14 cellular contexts compared by ENCODE assay signal in genomic region chr3:183430325-183430957, GRCh38. TPM values are rescaled to one million over a fixed set of nuclear protein-coding genes. Genes with fewer than 3 reads are reported as not detected.
DNase-seq lines count a peak whose midpoint lies in the region; ATAC-seq and TF ChIP-seq lines count a peak whose summit lies in the region.
"Had no signal": no experiment of that assay in that cellular context is flagged by ENCODE, and none has a peak within 500 bp of the region (broad histone marks: within the 10 kb centered on the region; RNA-seq: fewer than 3 reads in every experiment).

No MANE protein-coding gene starts in this region.

- H3K27ac Mint-ChIP-seq in T-helper 1 cell treated with Interleukin-12 subunit alpha and Interleukin-12 subunit beta and Interleukin-4 antibody, amounts not matched to agents 30 μg/mL and 1 μg/mL, for 36 hours: peak overlapping the region; percentile 28
- H3K27ac Mint-ChIP-seq in activated naive CD8-positive, alpha-beta T cell treated with anti-CD3 and anti-CD28 coated beads, Interleukin-2, amount 50 U/mL, for 24 hours: peak overlapping the region; percentile 75
- peak overlapping the region in 1 of 2 donors; percentile 3 for H3K27ac Mint-ChIP-seq in stimulated activated naive CD8-positive, alpha-beta T cell treated with anti-CD3 and anti-CD28 coated beads, Interleukin-15, amount 100 ng/mL, for 72 hours
- H3K27ac Mint-ChIP-seq: IgD-negative memory B cell; stimulated activated memory B cell treated with anti-CD40 and anti-IgM and Interleukin-4, amounts not matched to agents 10 μg/mL and 1 μg/mL and 100 μg/mL, for 72 hours had no signal

- ATAC-seq in activated naive CD8-positive, alpha-beta T cell treated with anti-CD3 and anti-CD28 coated beads, Interleukin-2, amount 50 U/mL, for 24 hours: peak; percentile 78
- peak; percentile 71 for ATAC-seq in stimulated activated naive CD8-positive, alpha-beta T cell treated with anti-CD3 and anti-CD28 coated beads, Interleukin-15, amount 100 ng/mL, for 72 hours
- no peak for ATAC-seq in HG02938 (IDR thresholded peaks at IDR 0.05; ENCODE audit: unreplicated experiment)
- ATAC-seq: stimulated activated memory B cell treated with anti-CD40 and anti-IgM and Interleukin-4, amounts not matched to agents 10 μg/mL and 1 μg/mL and 100 μg/mL, for 72 hours had no signal

- peaks cover 2% of the 10 kb centered on the region for H3K36me3 Mint-ChIP-seq in T-helper 1 cell treated with Interleukin-12 subunit alpha and Interleukin-12 subunit beta and Interleukin-4 antibody, amounts not matched to agents 30 μg/mL and 1 μg/mL, for 36 hours (ENCODE audit: low read depth)
- no peaks in the 10 kb centered on the region for H3K36me3 Mint-ChIP-seq in activated naive CD8-positive, alpha-beta T cell treated with anti-CD3 and anti-CD28 coated beads, Interleukin-2, amount 50 U/mL, for 24 hours (ENCODE audit: low read depth)
- H3K36me3 Mint-ChIP-seq: IgD-negative memory B cell; stimulated activated memory B cell treated with anti-CD40 and anti-IgM and Interleukin-4, amounts not matched to agents 10 μg/mL and 1 μg/mL and 100 μg/mL, for 72 hours had no signal

- H3K9me3 ChIP-seq in mammary epithelial cell (replicated peaks; ENCODE audit: insufficient read depth, low read length): no peaks in the 10 kb centered on the region

- intact Hi-C loops in lower leg skin (cut with DNase I; ENCODE audit: low total_unique reads) (no loop called here), mammary epithelial cell (cut with micrococcal nuclease) (no loop called here)

- H3K36me3 ChIP-seq in mammary epithelial cell (ENCODE audit: insufficient read depth, low read length): no peaks in the 10 kb centered on the region

- H3K4me1 ChIP-seq in mammary epithelial cell (ENCODE audit: insufficient read depth, low read length): peaks cover 15% of the 10 kb centered on the region

- CTCF ChIA-PET in mammary epithelial cell (lab: Charles Lee; ENCODE audit: low non-redundant PET): no interaction called here

- no peak overlapping the region for H3K9ac ChIP-seq in mammary epithelial cell (ENCODE audit: insufficient read depth, low read length)

- no peak overlapping the region for H2AFZ ChIP-seq in mammary epithelial cell (ENCODE audit: low read depth, low read length)

- dilution Hi-C loops in mammary epithelial cell (cut with HindIII; ENCODE audit: low sequenced_read_pairs): no loop called here

- H3K9me3 Mint-ChIP-seq in T-helper 1 cell treated with Interleukin-12 subunit alpha and Interleukin-12 subunit beta and Interleukin-4 antibody, amounts not matched to agents 30 μg/mL and 1 μg/mL, for 36 hours: no peaks in the 10 kb centered on the region
- no peaks in the 10 kb centered on the region for H3K9me3 Mint-ChIP-seq in activated naive CD8-positive, alpha-beta T cell treated with anti-CD3 and anti-CD28 coated beads, Interleukin-2, amount 50 U/mL, for 24 hours
- H3K9me3 Mint-ChIP-seq in stimulated activated naive CD8-positive, alpha-beta T cell treated with anti-CD3 and anti-CD28 coated beads, Interleukin-15, amount 100 ng/mL, for 72 hours: no peaks in the 10 kb centered on the region
- H3K9me3 Mint-ChIP-seq: IgD-negative memory B cell; stimulated activated memory B cell treated with anti-CD40 and anti-IgM and Interleukin-4, amounts not matched to agents 10 μg/mL and 1 μg/mL and 100 μg/mL, for 72 hours had no signal

- no peak overlapping the region for H3K4me3 Mint-ChIP-seq in T-helper 1 cell treated with Interleukin-12 subunit alpha and Interleukin-12 subunit beta and Interleukin-4 antibody, amounts not matched to agents 30 μg/mL and 1 μg/mL, for 36 hours
- H3K4me3 Mint-ChIP-seq in activated naive CD8-positive, alpha-beta T cell treated with anti-CD3 and anti-CD28 coated beads, Interleukin-2, amount 50 U/mL, for 24 hours: no peak overlapping the region
- H3K4me3 Mint-ChIP-seq in stimulated activated naive CD8-positive, alpha-beta T cell treated with anti-CD3 and anti-CD28 coated beads, Interleukin-15, amount 100 ng/mL, for 72 hours: peak overlapping the region; percentile 2 to 9

- WGBS in lower leg skin, 2 donors: 74 to 78% methylated on average over 5 of the region's 5 CpGs
- WGBS in mammary epithelial cell (ENCODE audit: low coverage, missing lambda C conversion rate): 82% methylated on average over 2 of the region's 5 CpGs

- H3K4me3 ChIP-seq in lower leg skin (ENCODE audit: low read depth, poor library complexity, severe bottlenecking) (no peak overlapping the region), mammary epithelial cell (replicated peaks in 1 of 3; ENCODE audit: insufficient read depth in 1 of 3, low read depth in 2 of 3, low read length in 3 of 3) (no peak overlapping the region)

- TF ChIP-seq POLR2A in lower leg skin (IDR thresholded peaks at IDR 0.05): no peak

- TF ChIP-seq CTCF in lower leg skin (IDR thresholded peaks at IDR 0.05) (no peak), mammary epithelial cell (conservative IDR thresholded peaks at IDR 0.05 in 1 of 2, IDR thresholded peaks at IDR 0.05 in 1 of 2; ENCODE audit: extremely low read depth in 1 of 2, insufficient read depth in 1 of 2, low read depth in 1 of 2, low read length in 2 of 2) (no peak)

- peaks cover 2% of the 10 kb centered on the region for H3K27me3 ChIP-seq in mammary epithelial cell (ENCODE audit: insufficient read depth, low read length)

- H3K27ac ChIP-seq in mammary epithelial cell (ENCODE audit: insufficient read depth, low read depth, low read length): no peak overlapping the region

- H3K79me2 ChIP-seq in mammary epithelial cell (ENCODE audit: insufficient read depth, low read length): no peaks in the 10 kb centered on the region

- no peak overlapping the region for H3K4me2 ChIP-seq in mammary epithelial cell (ENCODE audit: insufficient read depth, low read depth, low read length)

- peaks cover 20% of the 10 kb centered on the region for H3K4me1 Mint-ChIP-seq in T-helper 1 cell treated with Interleukin-12 subunit alpha and Interleukin-12 subunit beta and Interleukin-4 antibody, amounts not matched to agents 30 μg/mL and 1 μg/mL, for 36 hours (ENCODE audit: low read depth)
- H3K4me1 Mint-ChIP-seq in activated naive CD8-positive, alpha-beta T cell treated with anti-CD3 and anti-CD28 coated beads, Interleukin-2, amount 50 U/mL, for 24 hours: peaks cover 43% of the 10 kb centered on the region
- peaks cover 42% of the 10 kb centered on the region for H3K4me1 Mint-ChIP-seq in stimulated activated naive CD8-positive, alpha-beta T cell treated with anti-CD3 and anti-CD28 coated beads, Interleukin-15, amount 100 ng/mL, for 72 hours

- no peaks in the 10 kb centered on the region for H4K20me1 ChIP-seq in mammary epithelial cell (ENCODE audit: insufficient read depth, low read length)

- in situ Hi-C loops in mammary epithelial cell (cut with MboI; ENCODE audit: low sequenced_read_pairs in 2 of 2): no loop called here

- peaks cover 5% of the 10 kb centered on the region for H3K27me3 Mint-ChIP-seq in T-helper 1 cell treated with Interleukin-12 subunit alpha and Interleukin-12 subunit beta and Interleukin-4 antibody, amounts not matched to agents 30 μg/mL and 1 μg/mL, for 36 hours (ENCODE audit: low read depth)
- H3K27me3 Mint-ChIP-seq in activated naive CD8-positive, alpha-beta T cell treated with anti-CD3 and anti-CD28 coated beads, Interleukin-2, amount 50 U/mL, for 24 hours: peaks cover 20% of the 10 kb centered on the region
- peaks cover 19% of the 10 kb centered on the region for H3K27me3 Mint-ChIP-seq in stimulated activated naive CD8-positive, alpha-beta T cell treated with anti-CD3 and anti-CD28 coated beads, Interleukin-15, amount 100 ng/mL, for 72 hours

- peak; percentile 31 for DNase-seq in stimulated activated CD4-positive, alpha-beta T cell treated with anti-CD3 and anti-CD28 coated beads, Interleukin-1b, Interleukin-23, amount 100 ng/mL, for 48 hours
- no peak for DNase-seq in stimulated activated CD4-positive, alpha-beta T cell treated with anti-CD3 and anti-CD28 coated beads, Interleukin-4, amount 100 ng/mL, for 4 hours
- no peak for DNase-seq in activated naive CD8-positive, alpha-beta T cell treated with anti-CD3 and anti-CD28 coated beads, Interleukin-2, amount 50 U/mL, for 24 hours
- peak in 1 of 2 donors; percentile 25 for DNase-seq in stimulated activated naive CD8-positive, alpha-beta T cell treated with anti-CD3 and anti-CD28 coated beads, Interleukin-15, amount 100 ng/mL, for 72 hours
- no peak for DNase-seq in lower leg skin (ENCODE audit: low spot score in 2 of 2)
- no peak for DNase-seq in mammary epithelial cell
- DNase-seq: AML-193, NCI-H187, NCI-H774, T-helper 9 cell had no signal

- no TSS peak for BruUV-seq in mammary epithelial cell (replicated peaks; lab: Mats Ljungman, UMichigan)

RNA-seq across cellular contexts. Expression of gene MCF2L2, which starts 2.0 kb away (rescaled TPM):
- 1 to 10 TPM in 2 of 4 donors, under 1 TPM in 1, not detected in 1; 0.88 to 1.3 (median 1.1) TPM for total RNA-seq in lower leg skin
- 1 to 10 TPM; 2.0 to 2.7 TPM for total RNA-seq in mammary epithelial cell
- polyA plus RNA-seq in mammary epithelial cell: 0.26 TPM
- polyA minus RNA-seq in mammary epithelial cell: not detected

Comparison
In these comparisons a context has a peak if more than half of its experiments do, and no peak if none do; other contexts are left out.
1. H3K4me3 Mint-ChIP-seq: peak in stimulated activated naive CD8-positive, alpha-beta T cell treated with anti-CD3 and anti-CD28 coated beads, Interleukin-15, amount 100 ng/mL, for 72 hours (2 of 2); none in T-helper 1 cell treated with Interleukin-12 subunit alpha and Interleukin-12 subunit beta and Interleukin-4 antibody, amounts not matched to agents 30 μg/mL and 1 μg/mL, for 36 hours (single experiment) and activated naive CD8-positive, alpha-beta T cell treated with anti-CD3 and anti-CD28 coated beads, Interleukin-2, amount 50 U/mL, for 24 hours (single experiment).